9 cellular contexts compared by ENCODE assay signal in the genomic region with DNA sequence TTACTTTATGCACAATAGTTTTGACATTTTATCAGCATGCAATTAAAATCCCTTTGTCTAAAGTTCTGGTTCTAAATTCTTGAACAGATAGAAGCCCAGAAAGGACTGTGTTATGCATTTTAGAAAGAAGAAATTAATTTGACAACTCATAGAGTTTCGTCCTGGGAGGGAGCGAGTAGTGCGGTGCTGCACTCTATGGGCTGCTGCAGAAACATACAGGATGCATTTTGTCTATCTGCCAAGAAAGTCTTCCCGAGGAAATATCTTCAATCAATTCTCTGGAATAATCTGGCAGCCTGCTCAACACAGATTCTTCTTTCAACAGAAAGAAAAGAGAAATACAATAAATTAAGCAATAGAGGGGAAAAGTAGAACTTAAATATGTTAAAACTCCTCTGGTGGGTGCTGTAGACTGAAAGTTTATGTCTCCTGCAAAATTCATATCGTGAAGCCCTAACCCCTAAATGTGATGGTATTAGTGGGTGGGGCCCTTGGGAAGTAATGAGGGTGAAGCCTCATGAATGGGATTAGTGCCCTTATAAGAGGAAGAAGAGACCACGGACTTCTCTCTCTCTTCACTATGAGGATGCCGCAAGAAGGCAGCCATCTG. TPM values are rescaled to one million over a fixed set of nuclear protein-coding genes. Genes with fewer than 3 reads are reported as not detected.
DNase-seq lines count a peak whose midpoint lies in the region; ATAC-seq and TF ChIP-seq lines count a peak whose summit lies in the region.
"Had no signal": no experiment of that assay in that cellular context is flagged by ENCODE, and none has a peak within 500 bp of the region (broad histone marks: within the 10 kb centered on the region; RNA-seq: fewer than 3 reads in every experiment).

No MANE protein-coding gene starts in this region.

- no peaks in the 10 kb centered on the region for H3K79me2 ChIP-seq in osteoblast (ENCODE audit: insufficient read depth, low read length)

- WGBS in esophagus muscularis mucosa: 39% methylated on average over 7 of the region's 7 CpGs

- H3K27me3 Mint-ChIP-seq in CD8-positive, alpha-beta memory T cell: peaks cover 7 to 30% of the 10 kb centered on the region in 2 donors

- H3K4me1 Mint-ChIP-seq in CD8-positive, alpha-beta memory T cell: no peaks in the 10 kb centered on the region

- peak; percentile 16 for DNase-seq in NCI-H748 treated with DMSO at 0.1 percent for 48 hours (lab: John Stamatoyannopoulos, UW)
- no peak for DNase-seq in esophagus muscularis mucosa (ENCODE audit: extremely low spot score)
- DNase-seq in osteoblast (ENCODE audit: insufficient read length, low spot score, missing footprints): no peak
- no peak for DNase-seq in CD8-positive, alpha-beta memory T cell
- no peak for DNase-seq in T-helper 9 cell
- DNase-seq in posterior vena cava (ENCODE audit: low spot score): no peak

- H3K4me3 Mint-ChIP-seq in CD8-positive, alpha-beta memory T cell: no peak overlapping the region
- H3K4me3 Mint-ChIP-seq: memory B cell had no signal

- no peak for TF ChIP-seq EP300 in esophagus muscularis mucosa (IDR thresholded peaks at IDR 0.05)

- H3K9me3 ChIP-seq in esophagus muscularis mucosa: no peaks in the 10 kb centered on the region
- no peaks in the 10 kb centered on the region for H3K9me3 ChIP-seq in osteoblast (ENCODE audit: low read depth, low read length)
- H3K9me3 ChIP-seq in CD8-positive, alpha-beta memory T cell (ENCODE audit: low read length): no peaks in the 10 kb centered on the region

- peak; percentile 41; the same call in 2 of the 3 replicates for TF ChIP-seq CTCF in GM12872 (IDR thresholded peaks at IDR 0.05; ENCODE audit: insufficient read depth, low read depth, low read length)
- peak; percentile 51 to 61 (median 53) for TF ChIP-seq CTCF in esophagus muscularis mucosa (IDR thresholded peaks at IDR 0.05)
- TF ChIP-seq CTCF in osteoblast (IDR thresholded peaks at IDR 0.05; ENCODE audit: extremely low read depth, low read depth, low read length): peak; percentile 87

- TF ChIP-seq POLR2A in esophagus muscularis mucosa (IDR thresholded peaks at IDR 0.05; ENCODE audit: low read depth): no peak

- CTCF ChIA-PET in CD8-positive, alpha-beta memory T cell (lab: Charles Lee): interaction anchor here (1.0 kb wide), 1 partner anchor 26 kb away, joined by 4 read pairs; no protein-coding TSS in a partner anchor

- peaks cover 0 to 1% (median 0%) of the 10 kb centered on the region in 3 donors for H3K36me3 Mint-ChIP-seq in CD8-positive, alpha-beta memory T cell
- H3K36me3 Mint-ChIP-seq: memory B cell had no signal

- no peak overlapping the region for H3K27ac ChIP-seq in esophagus muscularis mucosa (replicated peaks in 1 of 4)
- no peak overlapping the region for H3K27ac ChIP-seq in osteoblast (ENCODE audit: low read depth, low read length)
- no peak overlapping the region for H3K27ac ChIP-seq in CD8-positive, alpha-beta memory T cell (ENCODE audit: low read depth, low read length)

- no peaks in the 10 kb centered on the region for H3K9me3 Mint-ChIP-seq in CD8-positive, alpha-beta memory T cell
- H3K9me3 Mint-ChIP-seq: memory B cell had no signal

- ATAC-seq in GM19395 (IDR thresholded peaks at IDR 0.05; ENCODE audit: unreplicated experiment): no peak

- peaks cover 0 to 12% (median 0%) of the 10 kb centered on the region in 4 donors for H3K27me3 ChIP-seq in esophagus muscularis mucosa
- peaks cover 22% of the 10 kb centered on the region for H3K27me3 ChIP-seq in osteoblast (ENCODE audit: insufficient read depth, low read length)
- no peaks in the 10 kb centered on the region for H3K27me3 ChIP-seq in CD8-positive, alpha-beta memory T cell (ENCODE audit: insufficient read depth, low read length, poor library complexity, severe bottlenecking)

- H3K4me1 ChIP-seq in esophagus muscularis mucosa (peaks cover 0 to 3% (median 0%) of the 10 kb centered on the region in 4 donors), osteoblast (ENCODE audit: insufficient read depth, low read length) (peaks cover 2% of the 10 kb centered on the region)
- no peaks in the 10 kb centered on the region for H3K4me1 ChIP-seq in CD8-positive, alpha-beta memory T cell (ENCODE audit: insufficient read depth, low read length)

- no peak overlapping the region for H3K4me2 ChIP-seq in osteoblast (ENCODE audit: insufficient read depth, low read length)

- H3K4me3 ChIP-seq in esophagus muscularis mucosa: no peak overlapping the region
- H3K4me3 ChIP-seq in osteoblast (ENCODE audit: insufficient read depth, low read length): no peak overlapping the region
- H3K4me3 ChIP-seq in CD8-positive, alpha-beta memory T cell (ENCODE audit: low read length): no peak overlapping the region

- H4K20me1 ChIP-seq in osteoblast (ENCODE audit: insufficient read depth, low read length): no peaks in the 10 kb centered on the region

- POLR2A ChIA-PET in CD8-positive, alpha-beta memory T cell (lab: Charles Lee): no interaction called here

- no peak overlapping the region for H3K27ac Mint-ChIP-seq in CD8-positive, alpha-beta memory T cell
- H3K27ac Mint-ChIP-seq: memory B cell had no signal

- H2AFZ ChIP-seq in osteoblast (ENCODE audit: low read length): no peak overlapping the region

- no peaks in the 10 kb centered on the region for H3K36me3 ChIP-seq in esophagus muscularis mucosa
- no peaks in the 10 kb centered on the region for H3K36me3 ChIP-seq in osteoblast (ENCODE audit: insufficient read depth, low read length)
- no peaks in the 10 kb centered on the region for H3K36me3 ChIP-seq in CD8-positive, alpha-beta memory T cell (ENCODE audit: insufficient read depth, low read length)

- intact Hi-C loops in esophagus muscularis mucosa (cut with DNase I): loop anchor here (5.0 to 10.0 kb wide), 3 partner anchors 86 to 659 kb away; no protein-coding TSS in a partner anchor
- intact Hi-C loops in posterior vena cava (cut with DNase I): no loop called here

RNA-seq across cellular contexts. Expression of a gene that starts 39.0 kb away (rescaled TPM):
- total RNA-seq in esophagus muscularis mucosa: 10 to 100 TPM; 36.9 to 51.5 (median 48.0) TPM
- total RNA-seq in osteoblast: 90.5 and 107 TPM in 2 replicates
- total RNA-seq in CD8-positive, alpha-beta memory T cell: 10 to 100 TPM; 56.6 to 58.8 TPM
- 37.9 TPM for polyA plus RNA-seq in CD8-positive, alpha-beta memory T cell
- total RNA-seq in posterior vena cava: 100 to 1,000 TPM in 1 of 2 donors, 10 to 100 TPM in 1; 58.3 to 127 TPM
